ENCODE assay signal across 8 cellular contexts in genomic region chr1:234954613-234955012, GRCh38.
DNase-seq lines count a peak whose midpoint lies in the region; ATAC-seq, FAIRE-seq and TF ChIP-seq lines count a peak whose summit lies in the region.

No MANE protein-coding gene starts in this region.

- H3K23me2 ChIP-seq in H1 (ENCODE audit: low read depth, low read length): no peaks in the 10 kb centered on the region

- H3K14ac ChIP-seq in H1 (ENCODE audit: insufficient read length): no peak overlapping the region

- H2BK120ac ChIP-seq in H1 (replicated peaks; ENCODE audit: low read depth, low read length): peak overlapping the region; percentile 48

- POLR2A ChIA-PET in H1 (lab: Charles Lee; ENCODE audit: partially characterized antibody): interaction anchor here (5.6 kb wide), 1 partner anchor 15 kb away, joined by 43 read pairs; no protein-coding TSS in a partner anchor

- H3K9me3 ChIP-seq in H1 (ENCODE audit: insufficient read depth in 2 of 2, low read depth in 1 of 2, low read length in 1 of 2) (0 out of 4 replicates have a peak, but pooled peaks cover under 1 to 3% of the 10 kb centered on the region in 2 experiments), sigmoid colon (no peaks in the 10 kb centered on the region)

- H4K20me1 ChIP-seq in H1 (replicated peaks in 1 of 2; ENCODE audit: control insufficient read depth in 1 of 2, insufficient read depth in 2 of 2, low read length in 2 of 2): no peaks in the 10 kb centered on the region

- TF ChIP-seq CTCF in NB4 (IDR thresholded peaks at IDR 0.05; ENCODE audit: low read depth, low read length) (no peak), H1 (IDR thresholded peaks at IDR 0.05; ENCODE audit: control extremely low read depth in 1 of 3, insufficient read depth in 1 of 3, low read depth in 1 of 3, low read length in 3 of 3) (no peak), sigmoid colon (IDR thresholded peaks at IDR 0.05) (no peak)

- no peak overlapping the region; the same call in 1 of the 2 replicates for H4K8ac ChIP-seq in H1 (ENCODE audit: extremely low read depth, insufficient read depth, low read length)

- no peak overlapping the region for H3K18ac ChIP-seq in H1 (ENCODE audit: extremely low read depth, low read length)

- H3K23ac ChIP-seq in H1 (ENCODE audit: insufficient read length): no peak overlapping the region

- H2AK5ac ChIP-seq in H1 (ENCODE audit: low read depth, low read length): no peak overlapping the region

- no peak overlapping the region for H2BK5ac ChIP-seq in H1 (ENCODE audit: low read depth, low read length)

- 0 out of 2 replicates have a peak overlapping the region, but pooled peaks have one; percentile 72 for H2BK20ac ChIP-seq in H1 (ENCODE audit: low read length)

- H3K9ac ChIP-seq in H1 (replicated peaks in 1 of 4; ENCODE audit: extremely low read depth in 1 of 4, low read depth in 3 of 4, low read length in 3 of 4): no peak overlapping the region

- TF ChIP-seq EP300 in H1 (IDR thresholded peaks at IDR 0.05; ENCODE audit: borderline replicate concordance in 1 of 2, low read depth in 2 of 2, low read length in 2 of 2): no peak
- TF ChIP-seq EP300 in sigmoid colon (IDR thresholded peaks at IDR 0.05): no peak

- no peak overlapping the region for H2BK12ac ChIP-seq in H1 (ENCODE audit: low read depth, low read length)

- no peaks in the 10 kb centered on the region for H3K79me1 ChIP-seq in H1 (ENCODE audit: low read depth, low read length)

- no peak overlapping the region for H3K4me2 ChIP-seq in H1 (ENCODE audit: insufficient read depth in 1 of 2, low read depth in 2 of 2, low read length in 2 of 2)

- FAIRE-seq in H1 (lab: Jason Lieb, UNC): no peak

- peak overlapping the region; percentile 16 for H3K4me3 ChIP-seq in NB4 (ENCODE audit: low read depth, low read length)
- H3K4me3 ChIP-seq in H1 (ENCODE audit: extremely low read depth in 1 of 4, insufficient read depth in 2 of 4, low read depth in 3 of 4, low read length in 4 of 4): no peak overlapping the region
- H3K4me3 ChIP-seq in sigmoid colon: no peak overlapping the region

- H3K4me1 ChIP-seq in H1 (replicated peaks in 1 of 4; ENCODE audit: control insufficient read depth in 3 of 4, insufficient read depth in 4 of 4, low read length in 3 of 4): peaks cover 0 to 17% (median 11%) of the 10 kb centered on the region in 4 experiments; a peak in 6 of 7 replicates
- peaks cover 0 to 16% (median 14%) of the 10 kb centered on the region in 4 donors for H3K4me1 ChIP-seq in sigmoid colon

- H3K27me3 ChIP-seq in H1 (replicated peaks in 1 of 4; ENCODE audit: control insufficient read depth in 3 of 4, extremely low read depth in 1 of 4, insufficient read depth in 3 of 4, low read length in 3 of 4): no peaks in the 10 kb centered on the region; a peak in 2 of 7 replicates
- no peaks in the 10 kb centered on the region for H3K27me3 ChIP-seq in sigmoid colon

- H4K5ac ChIP-seq in H1 (ENCODE audit: insufficient read length, low read depth, low read length): no peak overlapping the region

- ATAC-seq in GM21528 (IDR thresholded peaks at IDR 0.05; ENCODE audit: low FRiP score, unreplicated experiment): no peak
- no peak for ATAC-seq in HG03469 (IDR thresholded peaks at IDR 0.05; ENCODE audit: unreplicated experiment)
- ATAC-seq in GM18517 (IDR thresholded peaks at IDR 0.05; ENCODE audit: unreplicated experiment): no peak

- H3K36me3 ChIP-seq in H1 (ENCODE audit: control insufficient read depth in 2 of 4, insufficient read depth in 4 of 4, low read length in 3 of 4) (no peaks in the 10 kb centered on the region), sigmoid colon (no peaks in the 10 kb centered on the region)

- H3K56ac ChIP-seq in H1 (replicated peaks; ENCODE audit: insufficient read length, low read depth, low read length): no peak overlapping the region

- no peak overlapping the region for H3K4ac ChIP-seq in H1 (replicated peaks; ENCODE audit: insufficient read length, low read depth, low read length)

- WGBS in H1 (ENCODE audit: extremely low coverage in 1 of 2, insufficient coverage in 1 of 2, insufficient read length in 1 of 2, insufficient replicate concordance in 2 of 2, low coverage in 1 of 2, low lambda C conversion rate in 2 of 2, missing lambda C conversion rate in 1 of 2), 2 experiments: 95% methylated on average over 6 of the region's 6 CpGs; no CpG with 5 or more reads in 1 of the 2 experiments
- 97% methylated on average over 6 of the region's 6 CpGs for WGBS in sigmoid colon, 2 donors

- 0 out of 2 replicates have a peak overlapping the region, but pooled peaks have one; percentile 29 for H2BK15ac ChIP-seq in H1 (ENCODE audit: low read length)

- intact Hi-C loops in sigmoid colon (cut with DNase I): no loop called here

- no peak overlapping the region for H4K91ac ChIP-seq in H1 (replicated peaks; ENCODE audit: insufficient read length, low read length)

- H3K79me2 ChIP-seq in H1 (ENCODE audit: control insufficient read depth in 1 of 2, insufficient read depth in 2 of 2, low read length in 2 of 2): no peaks in the 10 kb centered on the region

- CTCF ChIA-PET in H1 (lab: Charles Lee; ENCODE audit: partially characterized antibody): interaction anchor here (0.9 to 1.7 kb wide), 3 partner anchors 23 to 209 kb away, joined by 3 to 5 read pairs (median 4); no protein-coding TSS in a partner anchor

- TF ChIP-seq RAD21 in H1 (IDR thresholded peaks at IDR 0.05 in 1 of 2, conservative IDR thresholded peaks at IDR 0.05 in 1 of 2; ENCODE audit: low read depth in 2 of 2, low read length in 2 of 2): no peak

- no peak overlapping the region for H3K27ac ChIP-seq in H1 (ENCODE audit: low read depth, low read length)
- H3K27ac ChIP-seq in sigmoid colon: peak overlapping the region; percentile 52 to 76 (median 64)

- peak overlapping the region; percentile 86; the same call in 1 of the 2 replicates for H2AFZ ChIP-seq in H1 (ENCODE audit: low read length)

- peak; percentile 57 for DNase-seq in DMS53 (lab: John Stamatoyannopoulos, UW)
- DNase-seq in NB4 (ENCODE audit: low read depth): peak; percentile 37
- no peak for DNase-seq in H1 (ENCODE audit: low read depth in 1 of 2, low spot score in 2 of 2)
- DNase-seq in sigmoid colon: no peak
- no peak for DNase-seq in GF-D8 (lab: John Stamatoyannopoulos, UW)

- TF ChIP-seq POLR2A in NB4 (IDR thresholded peaks at IDR 0.05; ENCODE audit: extremely low read depth, insufficient read length): no peak
- TF ChIP-seq POLR2A in H1 (IDR thresholded peaks at IDR 0.05; ENCODE audit: control extremely low read depth in 1 of 2, low read depth in 2 of 2, low read length in 2 of 2): no peak
- no peak for TF ChIP-seq POLR2A in sigmoid colon (IDR thresholded peaks at IDR 0.05)

TF ChIP-seq in H1, 55 proteins besides CTCF, POLR2A, EP300 and RAD21 (continues in another document):
- no peak for TF ChIP-seq GTF2F1 (IDR thresholded peaks at IDR 0.05; ENCODE audit: borderline replicate concordance, low read depth, low read length)

Comparison
In these comparisons a context has a peak if more than half of its experiments do, and no peak if none do; other contexts are left out.
1. DNase-seq: peak in DMS53 (single experiment) and NB4 (single experiment); none in H1 (0 of 2), sigmoid colon (single experiment) and GF-D8 (single experiment).